ENCODE assay signal across 1 cellular context in genomic region chr1:19654886-19655717, GRCh38.
TF ChIP-seq lines count a peak whose summit lies in the region.

No MANE protein-coding gene starts in this region.

TF ChIP-seq in H1, 55 proteins besides CTCF, POLR2A, EP300 and RAD21 (continued from another document):
- TF ChIP-seq SP1 (IDR thresholded peaks at IDR 0.05; ENCODE audit: low read depth, low read length) (no peak), SP4 (IDR thresholded peaks at IDR 0.05; ENCODE audit: low read length) (no peak), SIN3A (conservative IDR thresholded peaks at IDR 0.05 in 1 of 2, IDR thresholded peaks at IDR 0.05 in 1 of 2; ENCODE audit: low read depth in 1 of 2, low read length in 2 of 2) (no peak), KDM5A (IDR thresholded peaks at IDR 0.05; ENCODE audit: low read length) (no peak), CEBPB (IDR thresholded peaks at IDR 0.05; ENCODE audit: low read depth, low read length) (no peak), CHD2 (IDR thresholded peaks at IDR 0.05; ENCODE audit: low read length) (no peak), SRF (IDR thresholded peaks at IDR 0.05; ENCODE audit: low read depth, low read length) (no peak), TAF1 (IDR thresholded peaks at IDR 0.05; ENCODE audit: low read depth, low read length) (no peak), JUND (IDR thresholded peaks at IDR 0.05; ENCODE audit: low read length) (no peak)
